ENCODE assay signal across 20 cellular contexts in the genomic region with DNA sequence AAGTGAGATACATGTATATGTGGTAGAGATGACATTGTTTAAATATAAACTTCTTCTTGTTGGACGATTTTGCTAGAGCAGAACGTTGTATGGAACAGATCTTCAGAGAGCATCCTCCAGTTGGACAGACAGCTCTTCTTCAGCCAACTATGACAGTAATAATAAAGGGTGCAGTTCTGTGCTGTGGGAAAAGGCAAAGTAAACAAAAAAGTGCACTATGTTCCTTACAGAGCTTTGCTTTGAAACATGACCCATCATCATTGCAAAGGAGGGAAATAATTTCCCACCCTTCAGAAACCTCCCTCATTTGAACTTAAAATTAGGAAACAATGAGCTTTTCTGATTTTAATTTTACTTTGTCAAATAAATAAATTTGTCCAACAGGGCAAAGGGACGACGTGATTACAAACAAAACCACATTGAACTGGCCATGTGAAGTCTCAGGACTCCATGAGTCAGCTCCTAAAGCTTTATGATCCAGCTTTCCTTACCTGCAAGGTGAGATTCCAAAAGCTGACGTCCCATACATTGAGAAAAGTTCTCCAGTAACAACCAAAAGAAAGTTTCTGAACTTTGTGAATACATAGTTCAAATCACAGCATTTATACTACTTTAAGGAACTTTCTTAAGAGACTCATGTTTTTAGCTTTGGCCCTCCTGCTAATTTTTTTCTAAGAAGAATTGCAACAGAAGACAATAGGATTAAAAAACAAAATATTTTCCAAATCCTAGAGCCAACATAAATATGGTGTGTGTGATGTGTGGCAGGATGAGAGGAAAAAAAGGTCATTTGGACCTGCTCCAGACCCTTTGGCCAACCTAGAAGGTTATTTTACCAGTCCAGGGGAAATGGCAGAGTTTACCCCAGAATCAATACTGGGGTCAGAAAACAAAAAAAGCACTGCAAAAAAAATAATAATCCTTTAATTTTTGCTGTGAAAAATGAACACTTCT.
DNase-seq lines count a peak whose midpoint lies in the region; ATAC-seq and TF ChIP-seq lines count a peak whose summit lies in the region.
"Had no signal": no experiment of that assay in that cellular context is flagged by ENCODE, and none has a peak within 500 bp of the region (broad histone marks: within the 10 kb centered on the region; RNA-seq: fewer than 3 reads in every experiment).

No MANE protein-coding gene starts in this region.

- H3K27me3 ChIP-seq in PC-3 (ENCODE audit: low read length) (no peaks in the 10 kb centered on the region), gastroesophageal sphincter (no peaks in the 10 kb centered on the region), skeletal muscle satellite cell (ENCODE audit: control insufficient read depth, insufficient read depth, low read length) (no peaks in the 10 kb centered on the region)
- H3K27me3 ChIP-seq: BE2C, cardiac muscle cell, heart right ventricle had no signal

- BruUV-seq in PC-3 (replicated peaks; lab: Mats Ljungman, UMichigan): no TSS peak

- TF ChIP-seq POLR2A in gastroesophageal sphincter (IDR thresholded peaks at IDR 0.05): no peak

- no peaks in the 10 kb centered on the region for H3K9me3 Mint-ChIP-seq in glutamatergic neuron (ENCODE audit: unreplicated experiment)

- TF ChIP-seq EP300 in gastroesophageal sphincter (IDR thresholded peaks at IDR 0.05): no peak

- peak; percentile 77 for ATAC-seq in PC-3
- ATAC-seq in gastroesophageal sphincter: peak; percentile 50
- ATAC-seq in GM19452 (IDR thresholded peaks at IDR 0.05; ENCODE audit: unreplicated experiment): no peak
- ATAC-seq: activated naive CD4-positive, alpha-beta T cell treated with anti-CD3 and anti-CD28 coated beads, Interleukin-2, amount 50 U/mL, for 72 hours had no signal

- H3K79me2 ChIP-seq in PC-3 (ENCODE audit: low read length): no peaks in the 10 kb centered on the region

- POLR2A ChIA-PET in PC-3 (lab: Charles Lee; ENCODE audit: unreplicated experiment): interaction anchor here (0.6 to 0.7 kb wide), 5 partner anchors 27 to 567 kb away, joined by 3 to 4 read pairs (median 4); no protein-coding TSS in a partner anchor

- H3K4me2 ChIP-seq in PC-3 (ENCODE audit: low read length) (peak overlapping the region; percentile 66), skeletal muscle satellite cell (ENCODE audit: low read length) (peak overlapping the region; percentile 23)

- H3K27ac Mint-ChIP-seq in glutamatergic neuron (ENCODE audit: unreplicated experiment): no peak overlapping the region
- H3K27ac Mint-ChIP-seq: activated naive CD4-positive, alpha-beta T cell treated with anti-CD3 and anti-CD28 coated beads, Interleukin-2, amount 50 U/mL, for 72 hours had no signal

- H3K4me1 ChIP-seq in PC-3 (ENCODE audit: insufficient read depth, low read length) (peaks cover 29% of the 10 kb centered on the region), gastroesophageal sphincter (peaks cover 7 to 29% (median 12%) of the 10 kb centered on the region in 3 donors), skeletal muscle satellite cell (ENCODE audit: control insufficient read depth, insufficient read depth, low read length) (peaks cover 28% of the 10 kb centered on the region)
- H3K4me1 ChIP-seq: BE2C had no signal

- no peaks in the 10 kb centered on the region for H3K36me3 ChIP-seq in PC-3 (ENCODE audit: low read depth, low read length)
- no peaks in the 10 kb centered on the region for H3K36me3 ChIP-seq in gastroesophageal sphincter
- H3K36me3 ChIP-seq in skeletal muscle satellite cell (ENCODE audit: insufficient read depth, low read length): no peaks in the 10 kb centered on the region
- H3K36me3 ChIP-seq: BE2C, cardiac muscle cell, heart right ventricle, thoracic aorta had no signal

- H3K27me3 Mint-ChIP-seq in glutamatergic neuron (ENCODE audit: unreplicated experiment): peaks cover 4% of the 10 kb centered on the region

- H3K9ac ChIP-seq in PC-3 (ENCODE audit: low read length): peak overlapping the region; percentile 7
- H3K9ac ChIP-seq in skeletal muscle satellite cell (ENCODE audit: low read depth, low read length): no peak overlapping the region

- H3K27ac ChIP-seq in PC-3 (ENCODE audit: low read length) (peak overlapping the region; percentile 68), gastroesophageal sphincter (peak overlapping the region in 2 of 4 donors; percentile 36 to 51)
- H3K27ac ChIP-seq: cardiac muscle cell had no signal

- no peaks in the 10 kb centered on the region for H3K4me1 Mint-ChIP-seq in glutamatergic neuron (ENCODE audit: low read depth, unreplicated experiment)

- H3K36me3 Mint-ChIP-seq in glutamatergic neuron (ENCODE audit: unreplicated experiment): no peaks in the 10 kb centered on the region
- H3K36me3 Mint-ChIP-seq: activated naive CD4-positive, alpha-beta T cell treated with anti-CD3 and anti-CD28 coated beads, Interleukin-2, amount 50 U/mL, for 72 hours had no signal

- CTCF ChIA-PET in PC-3 (lab: Charles Lee): interaction anchor here (0.9 kb wide), 1 partner anchor 288 kb away, joined by 3 read pairs; no protein-coding TSS in a partner anchor

- peak overlapping the region; percentile 14; the same call in 1 of the 2 replicates for H3K4me3 ChIP-seq in PC-3 (ENCODE audit: low read length)
- no peak overlapping the region for H3K4me3 ChIP-seq in cardiac fibroblast (replicated peaks in 1 of 2; ENCODE audit: low read depth in 2 of 2, low read length in 2 of 2)
- no peak overlapping the region for H3K4me3 ChIP-seq in gastroesophageal sphincter
- H3K4me3 ChIP-seq in skeletal muscle satellite cell (ENCODE audit: low read length): no peak overlapping the region
- H3K4me3 ChIP-seq: cardiac muscle cell, heart right ventricle, thoracic aorta had no signal

- no peaks in the 10 kb centered on the region for H4K20me1 ChIP-seq in PC-3 (ENCODE audit: low read length)

- H3K4me3 Mint-ChIP-seq in glutamatergic neuron (ENCODE audit: unreplicated experiment): no peak overlapping the region

- H3K9me3 ChIP-seq in PC-3 (ENCODE audit: low read length) (no peaks in the 10 kb centered on the region), gastroesophageal sphincter (no peaks in the 10 kb centered on the region), skeletal muscle satellite cell (replicated peaks; ENCODE audit: low read length) (no peaks in the 10 kb centered on the region)
- H3K9me3 ChIP-seq: BE2C, thoracic aorta had no signal

- peak overlapping the region; percentile 49 for H2AFZ ChIP-seq in PC-3 (ENCODE audit: low read length)

- 42 to 52% methylated on average over 5 of the region's 5 CpGs for WGBS in gastroesophageal sphincter (ENCODE audit: low coverage in 1 of 2), 2 donors

- intact Hi-C loops in PC-3 (cut with micrococcal nuclease): loop anchor here (2.0 to 5.0 kb wide), 4 partner anchors 99 to 627 kb away; partner anchors contain the start of gene NRP1

- DNase-seq in PC-3 (peak; percentile 99), cardiac fibroblast (ENCODE audit: low read depth in 2 of 2) (peak; percentile 65 to 76), NCI-H1417 treated with DMSO at 0.1 percent for 48 hours (lab: John Stamatoyannopoulos, UW) (no peak), glutamatergic neuron (no peak)
- DNase-seq in activated CD4-positive, alpha-beta T cell treated with anti-CD3 and anti-CD28 coated beads, Interleukin-2, amount 50 U/mL, for 4 hours: no peak
- DNase-seq: activated CD4-positive, alpha-beta T cell treated with anti-CD3 and anti-CD28 coated beads, Interleukin-2, amount 50 U/mL, for 1 hour; BE2C; DMS153; heart right ventricle; KG1; kidney; NCI-H2171; posterior cingulate gyrus; stimulated activated CD4-positive, alpha-beta T cell treated with anti-CD3 and anti-CD28 coated beads, Interleukin-1b, Interleukin-23, amount 100 ng/mL, for 48 hours had no signal

- no peaks in the 10 kb centered on the region for H3K9me2 ChIP-seq in PC-3 (replicated peaks; ENCODE audit: low read length)

- H3F3A ChIP-seq in PC-3 (ENCODE audit: low read length, unreplicated experiment): peaks cover 16% of the 10 kb centered on the region

- TF ChIP-seq CTCF in PC-3 (conservative IDR thresholded peaks at IDR 0.05; ENCODE audit: low read depth, low read length) (no peak), cardiac fibroblast (IDR thresholded peaks at IDR 0.05; ENCODE audit: low read depth, low read length) (no peak), gastroesophageal sphincter (IDR thresholded peaks at IDR 0.05) (no peak), glutamatergic neuron (IDR thresholded peaks at IDR 0.05; ENCODE audit: partially characterized antibody, unreplicated experiment) (no peak)

Comparison
In these comparisons a context has a peak if more than half of its experiments do, and no peak if none do; other contexts are left out.
1. DNase-seq: peak in PC-3 (single experiment) and cardiac fibroblast (2 of 2); none in NCI-H1417 treated with DMSO at 0.1 percent for 48 hours (single experiment), glutamatergic neuron (single experiment) and activated CD4-positive, alpha-beta T cell treated with anti-CD3 and anti-CD28 coated beads, Interleukin-2, amount 50 U/mL, for 4 hours (0 of 2).